ENCODE assay signal across 23 cellular contexts in genomic region chr1:201706109-201706508, GRCh38.
"Had no signal": no experiment of that assay in that cellular context is flagged by ENCODE, and none has a peak within 500 bp of the region (broad histone marks: within the 10 kb centered on the region; RNA-seq: fewer than 3 reads in every experiment).

No MANE protein-coding gene starts in this region.

- H3K9me3 Mint-ChIP-seq: activated CD4-positive, alpha-beta memory T cell treated with anti-CD3 and anti-CD28 coated beads, Interleukin-2, amount 10 ng/mL, durations not matched to agents 7 days and 5 days; activated CD4-positive, alpha-beta T cell treated with anti-CD3 and anti-CD28 coated beads, Interleukin-2, amount 10 ng/mL, durations not matched to agents 24 days and 14 days; activated naive CD4-positive, alpha-beta T cell treated with anti-CD3 and anti-CD28 coated beads, Interleukin-2, amount 10 ng/mL, durations not matched to agents 7 days and 5 days had no signal

- H3K27me3 Mint-ChIP-seq: progenitor cell of endocrine pancreas had no signal

- H3K27me3 ChIP-seq: heart right ventricle, uterus had no signal

- H3K4me1 Mint-ChIP-seq: activated CD4-positive, alpha-beta memory T cell treated with anti-CD3 and anti-CD28 coated beads, Interleukin-2, amount 10 ng/mL, durations not matched to agents 7 days and 5 days; activated CD4-positive, alpha-beta T cell treated with anti-CD3 and anti-CD28 coated beads, Interleukin-2, amount 10 ng/mL, durations not matched to agents 24 days and 14 days; activated naive CD4-positive, alpha-beta T cell treated with anti-CD3 and anti-CD28 coated beads, Interleukin-2, amount 10 ng/mL, durations not matched to agents 7 days and 5 days had no signal

- H3K4me3 ChIP-seq: heart right ventricle, lower lobe of right lung, uterus had no signal

- H3K36me3 ChIP-seq: lower lobe of right lung, uterus had no signal

- H3K9me3 ChIP-seq: heart right ventricle, lower lobe of right lung, uterus had no signal

- H3K36me3 Mint-ChIP-seq: activated naive CD4-positive, alpha-beta T cell treated with anti-CD3 and anti-CD28 coated beads, Interleukin-2, amount 10 ng/mL, durations not matched to agents 7 days and 5 days; stimulated activated naive B cell treated with anti-CD40 and anti-IgM and Interleukin-4, amounts not matched to agents 10 μg/mL and 1 μg/mL and 100 μg/mL, for 72 hours had no signal

- H3K27ac ChIP-seq: lower lobe of right lung, uterus, VCaP had no signal

- H3K27ac Mint-ChIP-seq: activated CD4-positive, alpha-beta memory T cell treated with anti-CD3 and anti-CD28 coated beads, Interleukin-2, amount 10 ng/mL, durations not matched to agents 7 days and 5 days; activated CD4-positive, alpha-beta T cell treated with anti-CD3 and anti-CD28 coated beads, Interleukin-2, amount 10 ng/mL, durations not matched to agents 24 days and 14 days; activated naive CD4-positive, alpha-beta T cell treated with anti-CD3 and anti-CD28 coated beads, Interleukin-2, amount 10 ng/mL, durations not matched to agents 7 days and 5 days; activated T-cell treated with anti-CD3 and anti-CD28 coated beads, Interleukin-2, amount 50 U/mL, for 72 hours; naive thymus-derived CD4-positive, alpha-beta T cell; progenitor cell of endocrine pancreas; stimulated activated naive B cell treated with anti-CD40 and anti-IgM and Interleukin-4, amounts not matched to agents 10 μg/mL and 1 μg/mL and 100 μg/mL, for 72 hours; T-helper 2 cell treated with Interferon-gamma antibody and Interleukin-4, amounts not matched to agents 5 μg/mL and 100 μg/mL, for 36 hours had no signal

- ATAC-seq: activated CD4-positive, CD25-positive, alpha-beta regulatory T cell treated with anti-CD3 and anti-CD28 coated beads, Interleukin-2, amount 50 U/mL, for 24 hours; activated T-cell treated with anti-CD3 and anti-CD28 coated beads, Interleukin-2, amount 50 U/mL, for 72 hours; esophagus mucosa; heart right ventricle; lower lobe of right lung; naive thymus-derived CD4-positive, alpha-beta T cell; stimulated activated naive B cell treated with anti-CD40 and anti-IgM and Interleukin-4, amounts not matched to agents 10 μg/mL and 1 μg/mL and 100 μg/mL, for 72 hours had no signal

- DNase-seq: activated CD4-positive, alpha-beta memory T cell treated with anti-CD3 and anti-CD28 coated beads, Interleukin-2, amount 10 ng/mL, durations not matched to agents 7 days and 5 days; activated CD4-positive, alpha-beta T cell treated with anti-CD3 and anti-CD28 coated beads, Interleukin-2, amount 10 ng/mL, durations not matched to agents 24 days and 14 days; activated effector memory CD4-positive, alpha-beta T cell treated with Interleukin-2 at 50 U/mL for 16 hours; activated naive CD4-positive, alpha-beta T cell treated with anti-CD3 and anti-CD28 coated beads, Interleukin-2, amount 10 ng/mL, durations not matched to agents 7 days and 5 days; activated T-cell treated with anti-CD3 and anti-CD28 coated beads, Interleukin-2, amount 50 U/mL, for 72 hours; anterior cingulate cortex; central memory CD4-positive, alpha-beta T cell; effector memory CD4-positive, alpha-beta T cell; foreskin fibroblast; heart right ventricle; lower lobe of right lung; naive thymus-derived CD4-positive, alpha-beta T cell; retina; stimulated activated CD4-positive, alpha-beta T cell treated with anti-CD3 and anti-CD28 coated beads, Interleukin-2, amount 100 ng/mL, for 48 hours; stimulated activated CD8-positive, alpha-beta memory T cell treated with anti-CD3 and anti-CD28 coated beads, Interleukin-4, amount 100 ng/mL, for 48 hours; stimulated activated naive B cell treated with anti-CD40 and anti-IgM and Interleukin-4, amounts not matched to agents 10 μg/mL and 1 μg/mL and 100 μg/mL, for 72 hours; trophoblast cell had no signal

- H3K4me3 Mint-ChIP-seq: activated CD4-positive, alpha-beta memory T cell treated with anti-CD3 and anti-CD28 coated beads, Interleukin-2, amount 10 ng/mL, durations not matched to agents 7 days and 5 days; activated CD4-positive, alpha-beta T cell treated with anti-CD3 and anti-CD28 coated beads, Interleukin-2, amount 10 ng/mL, durations not matched to agents 24 days and 14 days; activated naive CD4-positive, alpha-beta T cell treated with anti-CD3 and anti-CD28 coated beads, Interleukin-2, amount 10 ng/mL, durations not matched to agents 7 days and 5 days; activated T-cell treated with anti-CD3 and anti-CD28 coated beads, Interleukin-2, amount 50 U/mL, for 72 hours; naive thymus-derived CD4-positive, alpha-beta T cell; stimulated activated naive B cell treated with anti-CD40 and anti-IgM and Interleukin-4, amounts not matched to agents 10 μg/mL and 1 μg/mL and 100 μg/mL, for 72 hours; T-helper 2 cell treated with Interferon-gamma antibody and Interleukin-4, amounts not matched to agents 5 μg/mL and 100 μg/mL, for 36 hours had no signal
